In genomic region chr2:133421516-133422324, GRCh38 we compare ENCODE assay signal across 8 cellular contexts.
DNase-seq lines count a peak whose midpoint lies in the region; ATAC-seq and TF ChIP-seq lines count a peak whose summit lies in the region.

No MANE protein-coding gene starts in this region.

- no peaks in the 10 kb centered on the region for H3K27me3 ChIP-seq in breast epithelium

- H3K9me3 Mint-ChIP-seq in MCF 10A (ENCODE audit: unreplicated experiment) (no peaks in the 10 kb centered on the region), brain (no peaks in the 10 kb centered on the region)

- CTCF ChIA-PET in MCF 10A (lab: Yijun Ruan, JAX) = interaction anchor here (0.6 to 1.8 kb wide), 4 partner anchors 10 to 423 kb away, joined by 3 to 4 read pairs (median 3); no protein-coding TSS in a partner anchor

- TF ChIP-seq CTCF in breast epithelium (IDR thresholded peaks at IDR 0.05) = no peak
- TF ChIP-seq CTCF in MCF 10A (IDR thresholded peaks at IDR 0.05; ENCODE audit: unreplicated experiment) = no peak
- peak in 1 of 2 experiments; percentile 31 for TF ChIP-seq CTCF in brain (conservative IDR thresholded peaks at IDR 0.05)

- TF ChIP-seq POLR2A in breast epithelium (IDR thresholded peaks at IDR 0.05) = no peak

- no peaks in the 10 kb centered on the region for H3K27me3 Mint-ChIP-seq in MCF 10A (ENCODE audit: insufficient read depth, unreplicated experiment)
- no peaks in the 10 kb centered on the region for H3K27me3 Mint-ChIP-seq in brain

- intact Hi-C loops in breast epithelium (cut with DNase I; ENCODE audit: low total_unique reads) (no loop called here), MCF 10A (cut with micrococcal nuclease) (no loop called here)

- no TSS peak for BruUV-seq in MCF 10A (replicated peaks; lab: Mats Ljungman, UMichigan)

- DNase-seq in breast epithelium (ENCODE audit: low spot score in 2 of 2) (no peak), MCF 10A (ENCODE audit: unreplicated experiment) (no peak), pons (ENCODE audit: low spot score) (peak; percentile 52), iPS-NIHi11 (ENCODE audit: low spot score) (no peak), EL (no peak)

- POLR2A ChIA-PET in MCF 10A (lab: Yijun Ruan, JAX) = interaction anchor here (1.2 kb wide), 1 partner anchor 28 kb away, joined by 3 read pairs; no protein-coding TSS in a partner anchor

- no peak overlapping the region for H3K4me3 ChIP-seq in breast epithelium

- peaks cover 13% of the 10 kb centered on the region for H3K4me1 Mint-ChIP-seq in MCF 10A (ENCODE audit: insufficient read depth, unreplicated experiment)
- H3K4me1 Mint-ChIP-seq in brain = peaks cover 80% of the 10 kb centered on the region

- H3K4me1 ChIP-seq in breast epithelium = no peaks in the 10 kb centered on the region

- ATAC-seq in HG03439 (IDR thresholded peaks at IDR 0.05; ENCODE audit: unreplicated experiment) (peak; percentile 81), GM21723 (IDR thresholded peaks at IDR 0.05; ENCODE audit: unreplicated experiment) (no peak)

- H3K9me3 ChIP-seq in breast epithelium = no peaks in the 10 kb centered on the region

- no peaks in the 10 kb centered on the region for H3K36me3 ChIP-seq in breast epithelium

- peak overlapping the region; percentile 23 to 46 for H3K27ac ChIP-seq in breast epithelium

- H3K27ac Mint-ChIP-seq in MCF 10A (ENCODE audit: low read depth, unreplicated experiment) (no peak overlapping the region), brain (peak overlapping the region; percentile 55 to 91 (median 86))

- H3K36me3 Mint-ChIP-seq in MCF 10A (ENCODE audit: insufficient read depth, unreplicated experiment) (peaks cover 1% of the 10 kb centered on the region), brain (no peaks in the 10 kb centered on the region)

- H3K4me3 Mint-ChIP-seq in MCF 10A (ENCODE audit: unreplicated experiment) (no peak overlapping the region), brain (peak overlapping the region; percentile 5 to 56 (median 28))
